In the genomic region with DNA sequence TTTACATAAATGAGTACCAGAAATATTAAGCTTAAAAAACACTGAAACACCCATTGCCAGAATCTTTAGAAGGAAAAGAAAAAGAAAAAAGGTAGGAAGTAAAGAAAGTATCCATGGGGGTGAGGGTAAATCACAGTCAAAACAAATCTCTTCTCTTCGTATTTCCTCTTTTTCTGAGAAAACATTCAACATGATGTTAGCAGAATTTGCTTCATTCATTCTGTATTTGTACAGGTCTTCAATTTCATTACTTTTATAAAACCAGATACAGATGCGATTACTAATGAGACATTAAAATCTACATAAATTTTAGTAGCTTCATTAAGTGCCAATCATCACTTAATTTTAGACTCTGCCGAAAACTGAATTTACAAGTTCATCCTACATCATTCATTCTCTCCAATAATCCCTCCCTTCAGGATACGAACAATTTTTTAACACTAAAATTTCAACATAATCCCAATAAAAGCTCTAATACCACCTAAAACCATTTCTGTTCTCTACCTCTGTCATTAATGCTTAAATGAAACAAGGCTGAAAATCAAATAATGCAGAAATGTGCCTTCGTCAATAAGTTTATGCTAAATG, we compare ENCODE assay signal across 9 cellular contexts. TPM values are rescaled to one million over a fixed set of nuclear protein-coding genes. Genes with fewer than 3 reads are reported as not detected.
A peak's percentile ranks its signal among the peaks of the same experiment; 100 is the strongest.
DNase-seq lines count a peak whose midpoint lies in the region; ATAC-seq and TF ChIP-seq lines count a peak whose summit lies in the region.
"Had no signal": no experiment of that assay in that cellular context is flagged by ENCODE, and none has a peak within 500 bp of the region (broad histone marks: within the 10 kb centered on the region; RNA-seq: fewer than 3 reads in every experiment).

No MANE protein-coding gene starts in this region.

- H3K27ac Mint-ChIP-seq in activated B cell treated with CpG ODN at 0.5 μM for 24 hours (peak overlapping the region; percentile 82), type B pancreatic cell (no peak overlapping the region)

- no peak for ATAC-seq in left ventricle myocardium superior
- peak; percentile 59 for ATAC-seq in activated B cell treated with CpG ODN at 0.5 μM for 24 hours (ENCODE audit: low read depth)
- no peak for ATAC-seq in foreskin keratinocyte
- no peak for ATAC-seq in HG02840 (IDR thresholded peaks at IDR 0.05; ENCODE audit: low FRiP score, unreplicated experiment)

- peaks cover 98% of the 10 kb centered on the region for H3K4me1 ChIP-seq in left ventricle myocardium inferior
- H3K4me1 ChIP-seq in foreskin keratinocyte, result peaks cover 33% of the 10 kb centered on the region

- no peaks in the 10 kb centered on the region for H3K27me3 Mint-ChIP-seq in activated B cell treated with CpG ODN at 0.5 μM for 24 hours
- H3K27me3 Mint-ChIP-seq in type B pancreatic cell, result peaks cover 16% of the 10 kb centered on the region

- H3K4me3 Mint-ChIP-seq in activated B cell treated with CpG ODN at 0.5 μM for 24 hours (peak overlapping the region; percentile 75), type B pancreatic cell (peak overlapping the region; percentile 85)

- H3K9me3 Mint-ChIP-seq in activated B cell treated with CpG ODN at 0.5 μM for 24 hours (no peaks in the 10 kb centered on the region), type B pancreatic cell (no peaks in the 10 kb centered on the region)

- H3K9me3 ChIP-seq in left ventricle myocardium inferior (replicated peaks), result no peaks in the 10 kb centered on the region

- CTCF ChIA-PET in activated B cell treated with CpG ODN at 0.5 μM for 24 hours (lab: Charles Lee), result no interaction called here

- peaks cover 10% of the 10 kb centered on the region for H3K36me3 ChIP-seq in left ventricle myocardium inferior

- H3K36me3 Mint-ChIP-seq in activated B cell treated with CpG ODN at 0.5 μM for 24 hours (ENCODE audit: low read depth) (peaks cover 39% of the 10 kb centered on the region), type B pancreatic cell (peaks cover 27% of the 10 kb centered on the region)

- peak overlapping the region; percentile 88 for H3K4me3 ChIP-seq in left ventricle myocardium inferior

- POLR2A ChIA-PET in activated B cell treated with CpG ODN at 0.5 μM for 24 hours (lab: Charles Lee), result interaction anchor here (1.8 to 2.7 kb wide), 2 partner anchors 8 to 393 kb away, joined by 9 to 11 read pairs; no protein-coding TSS in a partner anchor

- H3K4me1 Mint-ChIP-seq in activated B cell treated with CpG ODN at 0.5 μM for 24 hours (peaks cover 93% of the 10 kb centered on the region), type B pancreatic cell (ENCODE audit: unreplicated experiment) (peaks cover 39% of the 10 kb centered on the region)

- peak overlapping the region; percentile 16 for H3K27ac ChIP-seq in left ventricle myocardium inferior (replicated peaks)
- peak overlapping the region; percentile 91 for H3K27ac ChIP-seq in foreskin keratinocyte

- no peak for DNase-seq in left ventricle myocardium inferior
- DNase-seq in left ventricle myocardium superior, result no peak
- no peak for DNase-seq in activated B cell treated with CpG ODN at 0.5 μM for 24 hours
- DNase-seq in foreskin keratinocyte, result peak in 1 of 2 donors; percentile 29
- no peak for DNase-seq in type B pancreatic cell (ENCODE audit: extremely low spot score, unreplicated experiment)
- no peak for DNase-seq in NCI-H226
- DNase-seq in cortex of kidney (lab: John Stamatoyannopoulos, UW), result no peak
- DNase-seq: DMS53 had no signal

- H3K27me3 ChIP-seq in left ventricle myocardium inferior (ENCODE audit: low read depth), result no peaks in the 10 kb centered on the region
- no peaks in the 10 kb centered on the region for H3K27me3 ChIP-seq in foreskin keratinocyte

- TF ChIP-seq CTCF in left ventricle myocardium inferior (IDR thresholded peaks at IDR 0.05; ENCODE audit: borderline replicate concordance) (no peak), activated B cell treated with CpG ODN at 0.5 μM for 24 hours (IDR thresholded peaks at IDR 0.05) (no peak), foreskin keratinocyte (conservative IDR thresholded peaks at IDR 0.05) (no peak), type B pancreatic cell (conservative IDR thresholded peaks at IDR 0.05) (no peak)

- intact Hi-C loops in left ventricle myocardium inferior (cut with micrococcal nuclease), result loop anchor here (5.0 to 10.0 kb wide), 2 partner anchors 82 to 389 kb away; no protein-coding TSS in a partner anchor
- intact Hi-C loops in left ventricle myocardium superior (cut with micrococcal nuclease), result loop anchor here (10.0 kb wide), 2 partner anchors 92 to 192 kb away; no protein-coding TSS in a partner anchor
- intact Hi-C loops in activated B cell treated with CpG ODN at 0.5 μM for 24 hours (cut with micrococcal nuclease), result no loop called here

RNA-seq across cellular contexts. Expression of gene NR3C1, which starts 7.0 kb away (rescaled TPM):
- total RNA-seq in left ventricle myocardium inferior, result 44.9 TPM
- 53.0 TPM for total RNA-seq in left ventricle myocardium superior
- total RNA-seq in activated B cell treated with CpG ODN at 0.5 μM for 24 hours, result 105 and 110 TPM in 2 replicates
- total RNA-seq in foreskin keratinocyte, result 44.7 and 46.4 TPM in 2 replicates
- polyA plus RNA-seq in foreskin keratinocyte, result 10.3 and 12.2 TPM in 2 replicates
- 43.0 and 94.0 TPM in 2 replicates for total RNA-seq in type B pancreatic cell (ENCODE audit: low replicate concordance)
